ENCODE assay signal across 8 cellular contexts in genomic region chr19:43162261-43162660, GRCh38. TPM values are rescaled to one million over a fixed set of nuclear protein-coding genes. Genes with fewer than 3 reads are reported as not detected.
"Had no signal": no experiment of that assay in that cellular context is flagged by ENCODE, and none has a peak within 500 bp of the region (broad histone marks: within the 10 kb centered on the region; RNA-seq: fewer than 3 reads in every experiment).

No MANE protein-coding gene starts in this region.

RNA-seq across cellular contexts. Expression of gene PSG5, which starts 24.1 kb away (rescaled TPM):
- total RNA-seq: MCF 10A; NCI-H460; OCI-LY7; Right ventricle myocardium inferior; SJCRH30; SK-MEL-5; T-cell; T-helper 1 cell treated with Interleukin-12 subunit alpha and Interleukin-12 subunit beta and Interleukin-4 antibody, amounts not matched to agents 30 ng/mL and 1 ng/mL, for 36 hours had no signal

RNA-seq across cellular contexts. Expression of gene PSG4, which starts 43.2 kb away (rescaled TPM):
- total RNA-seq: NCI-H460; OCI-LY7; Right ventricle myocardium inferior; SJCRH30; T-cell; T-helper 1 cell treated with Interleukin-12 subunit alpha and Interleukin-12 subunit beta and Interleukin-4 antibody, amounts not matched to agents 30 ng/mL and 1 ng/mL, for 36 hours had no signal
